12 cellular contexts compared by ENCODE assay signal in genomic region chr17:74956093-74956492, GRCh38. TPM values are rescaled to one million over a fixed set of nuclear protein-coding genes. Genes with fewer than 3 reads are reported as not detected.
"Had no signal": no experiment of that assay in that cellular context is flagged by ENCODE, and none has a peak within 500 bp of the region (broad histone marks: within the 10 kb centered on the region; RNA-seq: fewer than 3 reads in every experiment).

No MANE protein-coding gene starts in this region.

- H3K27ac Mint-ChIP-seq: HFFc6 had no signal

- ATAC-seq: HCT116 had no signal

- DNase-seq: GM23248, GOT3, H7, HFFc6, IMR-90, KBM-7 had no signal

- H3K9me3 ChIP-seq: HAP-1 had no signal

- H2AFZ ChIP-seq: GM23248 had no signal

- H3K4me3 Mint-ChIP-seq: HFFc6 had no signal

- H3K9me3 Mint-ChIP-seq: HFFc6 had no signal

- H3K4me2 ChIP-seq: KMS-11 had no signal

- H3K4me3 ChIP-seq: GM23248, HAP-1 had no signal

- H3K9ac ChIP-seq: GM23248, KMS-11 had no signal

- H3K36me3 ChIP-seq: HAP-1 had no signal

- H3K27ac ChIP-seq: GM23248, HL-60, KMS-11 had no signal

RNA-seq across cellular contexts. Expression of gene HID1, which starts 16.5 kb away (rescaled TPM):
- total RNA-seq: GM23248 had no signal
- polyA plus RNA-seq: GM23248 had no signal

RNA-seq across cellular contexts. Expression of gene OTOP3, which starts 20.4 kb away (rescaled TPM):
- total RNA-seq: GM23248, H4, H7, HFFc6, HT1080, IMR-90 had no signal
- polyA plus RNA-seq: GM23248, IMR-90 had no signal

RNA-seq across cellular contexts. Expression of gene OTOP2, which starts 32.0 kb away (rescaled TPM):
- total RNA-seq: GM23248, H4, H7, HFFc6, HT1080, IMR-90 had no signal
- polyA plus RNA-seq: GM23248, IMR-90 had no signal

RNA-seq across cellular contexts. Expression of gene USH1G, which starts 33.0 kb away (rescaled TPM):
- total RNA-seq: GM23248, HFFc6, HT1080, IMR-90 had no signal
- polyA plus RNA-seq: GM23248, IMR-90 had no signal
